In the genomic region with DNA sequence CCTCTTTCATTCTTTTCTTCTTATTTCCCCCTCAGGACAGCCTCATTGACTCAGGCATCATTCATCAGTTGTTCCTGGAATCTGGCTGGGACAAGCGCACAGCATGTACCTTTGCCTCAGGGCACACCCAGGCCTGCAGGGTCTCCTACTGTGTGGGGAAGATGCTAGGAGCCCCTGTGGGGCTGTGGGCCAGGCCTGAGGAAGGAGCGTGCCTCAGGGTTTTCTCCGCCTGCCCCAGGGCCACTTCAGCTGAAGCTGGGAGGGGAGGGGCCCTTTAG, we compare ENCODE assay signal across 19 cellular contexts. TPM values are rescaled to one million over a fixed set of nuclear protein-coding genes. Genes with fewer than 3 reads are reported as not detected.
DNase-seq lines count a peak whose midpoint lies in the region; ATAC-seq, FAIRE-seq and TF ChIP-seq lines count a peak whose summit lies in the region.
"Had no signal": no experiment of that assay in that cellular context is flagged by ENCODE, and none has a peak within 500 bp of the region (broad histone marks: within the 10 kb centered on the region; RNA-seq: fewer than 3 reads in every experiment).

No MANE protein-coding gene starts in this region.

- H3K9me2 ChIP-seq in GM23338 (ENCODE audit: insufficient read depth): no peaks in the 10 kb centered on the region

- POLR2A ChIA-PET in A549 (lab: Yijun Ruan, JAX): interaction anchor here (0.9 to 1.2 kb wide), 2 partner anchors 10 to 20 kb away, joined by 3 read pairs; a partner anchor contains a TSS

- no peaks in the 10 kb centered on the region for H3K79me1 ChIP-seq in mesendoderm (ENCODE audit: low read length)
- H3K79me1 ChIP-seq in H9 (ENCODE audit: insufficient read depth, low read depth, low read length, poor library complexity, severe bottlenecking): no peaks in the 10 kb centered on the region

- peaks cover 10% of the 10 kb centered on the region for H3K27me3 Mint-ChIP-seq in GM23338 (ENCODE audit: insufficient read depth, low read depth, poor library complexity)
- H3K27me3 Mint-ChIP-seq in activated T-helper 17 cell treated with anti-CD3 and anti-CD28 coated beads, Interleukin-2, amount 50 U/mL, for 72 hours: no peaks in the 10 kb centered on the region
- H3K27me3 Mint-ChIP-seq in H9 (ENCODE audit: low read depth): peaks cover 11% of the 10 kb centered on the region
- peaks cover 10% of the 10 kb centered on the region for H3K27me3 Mint-ChIP-seq in endodermal cell (ENCODE audit: insufficient read depth)

- H3K4ac ChIP-seq in mesendoderm (ENCODE audit: low read depth, low read length) (no peak overlapping the region), H9 (ENCODE audit: low read depth, low read length) (no peak overlapping the region)

- H3F3A ChIP-seq in GM23338 (replicated peaks; ENCODE audit: low read depth): no peaks in the 10 kb centered on the region

- no peak overlapping the region for H4K91ac ChIP-seq in H9 (ENCODE audit: insufficient read length, low read depth, low read length)

- no peak for TF ChIP-seq POLR2A in A549 (IDR thresholded peaks at IDR 0.05; ENCODE audit: low read length)

- H3K4me3 ChIP-seq in A549: no peak overlapping the region
- H3K4me3 ChIP-seq in GM23338: no peak overlapping the region
- no peak overlapping the region for H3K4me3 ChIP-seq in mesendoderm (ENCODE audit: low read length)
- no peak overlapping the region for H3K4me3 ChIP-seq in endodermal cell (ENCODE audit: low read length)
- H3K4me3 ChIP-seq: GM12878, hepatocyte had no signal

- H3K36me3 ChIP-seq in GM23338 (ENCODE audit: insufficient read depth): no peaks in the 10 kb centered on the region
- H3K36me3 ChIP-seq in mesendoderm (ENCODE audit: control insufficient read depth, insufficient read depth, low read length): no peaks in the 10 kb centered on the region
- peaks cover 11% of the 10 kb centered on the region for H3K36me3 ChIP-seq in endodermal cell (ENCODE audit: control insufficient read depth, insufficient read depth, low read length)

- H3K23me2 ChIP-seq in H9 (ENCODE audit: insufficient read length, low read depth, low read length, poor library complexity, severe bottlenecking): no peaks in the 10 kb centered on the region

- no peak overlapping the region for H3K4me3 Mint-ChIP-seq in GM23338
- H3K4me3 Mint-ChIP-seq in activated T-helper 17 cell treated with anti-CD3 and anti-CD28 coated beads, Interleukin-2, amount 50 U/mL, for 72 hours: no peak overlapping the region
- no peak overlapping the region for H3K4me3 Mint-ChIP-seq in H9
- no peak overlapping the region for H3K4me3 Mint-ChIP-seq in endodermal cell
- H3K4me3 Mint-ChIP-seq: activated CD8-positive, alpha-beta T cell treated with anti-CD3 and anti-CD28 coated beads, Interleukin-2, amount 10 ng/mL, durations not matched to agents 7 days and 5 days had no signal

- H3K4me1 Mint-ChIP-seq in GM23338 (peaks cover 5% of the 10 kb centered on the region; the same call in 2 of the 3 replicates), H9 (peaks cover 10 to 12% of the 10 kb centered on the region in 2 experiments; a peak in 3 of 4 replicates), endodermal cell (peaks cover 8% of the 10 kb centered on the region)
- H3K4me1 Mint-ChIP-seq in activated T-helper 17 cell treated with anti-CD3 and anti-CD28 coated beads, Interleukin-2, amount 50 U/mL, for 72 hours: peaks cover 5% of the 10 kb centered on the region

- H3K9ac ChIP-seq in mesendoderm (ENCODE audit: low read length) (no peak overlapping the region), H9 (ENCODE audit: extremely low read depth, insufficient read length, low read length) (no peak overlapping the region), endodermal cell (ENCODE audit: extremely low read depth, low read length, poor library complexity, severe bottlenecking) (no peak overlapping the region)

- no peak for FAIRE-seq in A549 (lab: Jason Lieb, UNC)
- FAIRE-seq: G401.6, GM12878, RCC 7860 had no signal

- H3K27ac Mint-ChIP-seq in GM23338 (no peak overlapping the region), H9 (peak overlapping the region in 1 of 3 experiments; percentile 23; a peak in 1 of 7 replicates), endodermal cell (no peak overlapping the region)
- H3K27ac Mint-ChIP-seq in activated T-helper 17 cell treated with anti-CD3 and anti-CD28 coated beads, Interleukin-2, amount 50 U/mL, for 72 hours: peak overlapping the region; percentile 60

- CTCF ChIA-PET in A549 (lab: Yijun Ruan, JAX): interaction anchor here (1.3 to 10.5 kb wide), 4 partner anchors 8 to 253 kb away, joined by 3 to 105 read pairs (median 7); a partner anchor contains a TSS

- ATAC-seq in A549 (no peak), GM23338 (peak; percentile 32)
- no peak for ATAC-seq in activated T-helper 17 cell treated with anti-CD3 and anti-CD28 coated beads, Interleukin-2, amount 50 U/mL, for 72 hours (replicated peaks)
- ATAC-seq: activated CD8-positive, alpha-beta T cell treated with anti-CD3 and anti-CD28 coated beads, Interleukin-2, amount 10 ng/mL, durations not matched to agents 7 days and 5 days; GM12878 had no signal

- DNase-seq in A549 (ENCODE audit: low read depth in 1 of 2, low spot score in 1 of 2): no peak
- no peak for DNase-seq in GM23338 (ENCODE audit: low spot score)
- DNase-seq in mesendoderm: peak; percentile 37
- no peak for DNase-seq in H9
- DNase-seq in stimulated activated CD4-positive, alpha-beta T cell treated with anti-CD3 and anti-CD28 coated beads, Interleukin-4, amount 100 ng/mL, for 24 hours: no peak
- DNase-seq in retina: no peak
- no peak for DNase-seq in endodermal cell
- DNase-seq: activated CD8-positive, alpha-beta T cell treated with anti-CD3 and anti-CD28 coated beads, Interleukin-2, amount 10 ng/mL, durations not matched to agents 7 days and 5 days; AML-193; central memory CD4-positive, alpha-beta T cell; effector CD8-positive, alpha-beta T cell; NCI-H2029 treated with DMSO at 0.1 percent for 48 hours; NCI-H524 treated with DMSO at 0.1 percent for 48 hours; nucleus accumbens had no signal

- TF ChIP-seq RAD21 in A549 (conservative IDR thresholded peaks at IDR 0.05 in 1 of 2, IDR thresholded peaks at IDR 0.05 in 1 of 2): no peak

- H3K4me2 ChIP-seq in A549 (no peak overlapping the region), GM23338 (no peak overlapping the region), mesendoderm (ENCODE audit: low read length) (no peak overlapping the region), H9 (ENCODE audit: insufficient read depth, insufficient read length, low read length) (no peak overlapping the region)
- H3K4me2 ChIP-seq: hepatocyte had no signal

- H3K56ac ChIP-seq in mesendoderm (ENCODE audit: low read length) (no peak overlapping the region), H9 (ENCODE audit: insufficient read length, low read depth, low read length) (no peak overlapping the region)

- no peak overlapping the region for H2BK12ac ChIP-seq in H9 (ENCODE audit: insufficient read length, low read depth, low read length)

- no peaks in the 10 kb centered on the region for H3K27me3 ChIP-seq in GM23338 (ENCODE audit: insufficient read depth)
- no peaks in the 10 kb centered on the region for H3K27me3 ChIP-seq in mesendoderm (ENCODE audit: insufficient read depth, low read length, poor library complexity)
- H3K27me3 ChIP-seq in H9 (ENCODE audit: insufficient read depth, low read length): no peaks in the 10 kb centered on the region; the same call in 1 of the 2 replicates
- H3K27me3 ChIP-seq in endodermal cell (ENCODE audit: control insufficient read depth, insufficient read depth, low read length, poor library complexity, severe bottlenecking): no peaks in the 10 kb centered on the region
- H3K27me3 ChIP-seq: hepatocyte had no signal

- H3K27ac ChIP-seq in A549 (peak overlapping the region; percentile 38 to 73; a peak in 2 of 6 replicates), GM23338 (ENCODE audit: low read depth) (no peak overlapping the region), mesendoderm (ENCODE audit: low read depth, low read length) (no peak overlapping the region), H9 (ENCODE audit: insufficient read length, low read depth, low read length) (no peak overlapping the region), endodermal cell (ENCODE audit: low read depth, low read length) (no peak overlapping the region)
- H3K27ac ChIP-seq: hepatocyte had no signal

- H3K18ac ChIP-seq in mesendoderm (ENCODE audit: low read length) (no peak overlapping the region), H9 (ENCODE audit: insufficient read length, low read depth, low read length) (no peak overlapping the region)

- H2BK5ac ChIP-seq in mesendoderm (ENCODE audit: low read length) (no peak overlapping the region), H9 (ENCODE audit: insufficient read length, low read length) (no peak overlapping the region)

- no peak overlapping the region for H2BK15ac ChIP-seq in mesendoderm (replicated peaks; ENCODE audit: low read depth)
- H2BK15ac ChIP-seq in H9 (ENCODE audit: low read depth, low read length): no peak overlapping the region; the same call in 1 of the 2 replicates

- no peak overlapping the region for H3K14ac ChIP-seq in H9 (ENCODE audit: insufficient read depth, low read length)

- H3K23ac ChIP-seq in mesendoderm (ENCODE audit: low read length) (no peak overlapping the region), H9 (ENCODE audit: insufficient read length, low read depth, low read length) (no peak overlapping the region)

- no peaks in the 10 kb centered on the region for H3K9me3 ChIP-seq in A549
- no peaks in the 10 kb centered on the region for H3K9me3 ChIP-seq in H9 (ENCODE audit: control insufficient read depth, low read depth, low read length)
- H3K9me3 ChIP-seq in endodermal cell (ENCODE audit: control insufficient read depth, low read length): no peaks in the 10 kb centered on the region

- H4K8ac ChIP-seq in mesendoderm (ENCODE audit: low read depth, low read length): no peak overlapping the region
- no peak overlapping the region for H4K8ac ChIP-seq in H9 (replicated peaks; ENCODE audit: insufficient read length, low read depth, low read length)

- H3T11ph ChIP-seq in H9 (ENCODE audit: low read length): no peak overlapping the region

- no peak for TF ChIP-seq EP300 in A549 (IDR thresholded peaks at IDR 0.05)

- H2AK5ac ChIP-seq in mesendoderm (ENCODE audit: low read length): no peak overlapping the region
- H2AK5ac ChIP-seq in H9 (ENCODE audit: insufficient read length, low read length): no peak overlapping the region

- WGBS in A549 (ENCODE audit: missing lambda C conversion rate): 100% methylated on average over 3 of the region's 3 CpGs
- no CpG with 5 or more reads among the region's 3 CpGs for WGBS in mesendoderm (ENCODE audit: extremely low coverage, insufficient coverage, low lambda C conversion rate)
- WGBS in H9 (ENCODE audit: extremely low coverage, insufficient read length, low lambda C conversion rate): no CpG with 5 or more reads among the region's 3 CpGs
- 85 to 100% methylated on average over 1 to 3 of the region's 3 CpGs for WGBS in endodermal cell (ENCODE audit: insufficient coverage in 1 of 2, insufficient read length in 1 of 2), 2 experiments

- TF ChIP-seq CTCF in A549 (IDR thresholded peaks at IDR 0.05): no peak
- TF ChIP-seq CTCF in GM23338 (conservative IDR thresholded peaks at IDR 0.05; ENCODE audit: low read depth in 2 of 2): no peak
- TF ChIP-seq CTCF in H9 (conservative IDR thresholded peaks at IDR 0.05): no peak
- no peak for TF ChIP-seq CTCF in endodermal cell (conservative IDR thresholded peaks at IDR 0.05)

- no peaks in the 10 kb centered on the region; the same call in 1 of the 2 replicates for H4K20me1 ChIP-seq in GM23338 (replicated peaks; ENCODE audit: insufficient read depth)
- H4K20me1 ChIP-seq in H9 (ENCODE audit: control insufficient read depth, insufficient read depth, insufficient read length): no peaks in the 10 kb centered on the region

- H3K4me1 ChIP-seq in A549 (peaks cover 20% of the 10 kb centered on the region), GM23338 (ENCODE audit: insufficient read depth) (no peaks in the 10 kb centered on the region), mesendoderm (ENCODE audit: control insufficient read depth, low read depth, low read length) (no peaks in the 10 kb centered on the region), H9 (ENCODE audit: insufficient read depth, low read length) (no peaks in the 10 kb centered on the region), endodermal cell (ENCODE audit: control insufficient read depth, insufficient read depth, low read length) (peaks cover 5% of the 10 kb centered on the region)

- no peaks in the 10 kb centered on the region for H3K79me2 ChIP-seq in GM23338 (replicated peaks; ENCODE audit: insufficient read depth)
- H3K79me2 ChIP-seq in mesendoderm (ENCODE audit: control insufficient read depth, insufficient read depth, low read length): no peaks in the 10 kb centered on the region
- H3K79me2 ChIP-seq in H9 (ENCODE audit: insufficient read depth, low read length): no peaks in the 10 kb centered on the region
- H3K79me2 ChIP-seq: hepatocyte had no signal

- H3K36me3 Mint-ChIP-seq in GM23338 (ENCODE audit: low read depth): no peaks in the 10 kb centered on the region
- H3K36me3 Mint-ChIP-seq in activated T-helper 17 cell treated with anti-CD3 and anti-CD28 coated beads, Interleukin-2, amount 50 U/mL, for 72 hours (ENCODE audit: low read depth): peaks cover 9% of the 10 kb centered on the region
- H3K36me3 Mint-ChIP-seq in H9 (ENCODE audit: insufficient read depth in 1 of 3, low read depth in 3 of 3): peaks cover 0 to 12% (median 0%) of the 10 kb centered on the region in 3 experiments; a peak in 2 of 7 replicates
- H3K36me3 Mint-ChIP-seq in endodermal cell (ENCODE audit: low read depth): peaks cover 4% of the 10 kb centered on the region

- H2BK120ac ChIP-seq in mesendoderm (ENCODE audit: low read depth, low read length): no peak overlapping the region
- H2BK120ac ChIP-seq in H9 (ENCODE audit: low read depth, low read length, poor library complexity, severe bottlenecking): no peak overlapping the region

- H4K5ac ChIP-seq in mesendoderm (ENCODE audit: low read length) (no peak overlapping the region), H9 (ENCODE audit: insufficient read length, low read depth, low read length) (no peak overlapping the region)

- H2AFZ ChIP-seq in GM23338 (no peak overlapping the region), H9 (ENCODE audit: low read length) (no peak overlapping the region)
- H2AFZ ChIP-seq: hepatocyte had no signal

- H3K9me3 Mint-ChIP-seq in GM23338: no peaks in the 10 kb centered on the region
- H3K9me3 Mint-ChIP-seq in activated T-helper 17 cell treated with anti-CD3 and anti-CD28 coated beads, Interleukin-2, amount 50 U/mL, for 72 hours: no peaks in the 10 kb centered on the region
- no peaks in the 10 kb centered on the region for H3K9me3 Mint-ChIP-seq in H9
- no peaks in the 10 kb centered on the region for H3K9me3 Mint-ChIP-seq in endodermal cell

- no peak overlapping the region for H2BK20ac ChIP-seq in H9 (ENCODE audit: low read depth, low read length, poor library complexity, severe bottlenecking)

RNA-seq across cellular contexts. Expression of a gene that starts 7.8 kb away (rescaled TPM):
- polyA plus RNA-seq in A549 (2011; rRNA removed) (0.62 and 1.0 TPM in 2 replicates), A549 (2017; fragmentation: RNase III; extraction: RNeasy Plus Mini Kit Qiagen cat#74134 plus additional on column Dnase treatment) (1.3 to 1.5 TPM (median 1.4 TPM) in 3 replicates), GM23338 (2016; fragmentation: Nextera tagmentation; extraction: Ambion mirVana) (4.5 and 4.7 TPM in 2 replicates)
- 2.0 and 2.1 TPM in 2 replicates for polyA plus RNA-seq in A549 (2012; cell fraction: cytosol; rRNA removed)
- polyA plus RNA-seq in A549 (2012; cell fraction: nucleus; rRNA removed): 13.0 and 15.7 TPM in 2 replicates
- 0.78 and 1.2 TPM in 2 replicates for polyA minus RNA-seq in A549 (2011; rRNA and poly(A)+ RNA removed)
- 16.2 and 18.3 TPM in 2 replicates for total RNA-seq in GM23338 (2014; rRNA removed; shearing (Covaris generic))
- total RNA-seq in activated T-helper 17 cell treated with anti-CD3 and anti-CD28 coated beads, Interleukin-2, amount 50 U/mL, for 72 hours: 1 to 10 TPM; 6.6 to 7.1 TPM
- 2.1 TPM for polyA plus RNA-seq in mesendoderm (2013, experiment 1 of 2)
- polyA plus RNA-seq in mesendoderm (2013, experiment 2 of 2): 2.1 TPM
- total RNA-seq in H9 (2021) (8.6 and 9.1 TPM in 2 replicates), endodermal cell (1 to 10 TPM; 5.6 to 6.4 TPM)
- polyA plus RNA-seq in endodermal cell (2013, experiment 1 of 2): 2.5 TPM
- 2.4 TPM for polyA plus RNA-seq in endodermal cell (2013, experiment 2 of 2)

RNA-seq across cellular contexts. Expression of a gene that starts 14.8 kb away (rescaled TPM):
- 65.1 and 71.8 TPM in 2 replicates for polyA plus RNA-seq in A549 (2011; rRNA removed)
- 128 and 154 TPM in 2 replicates for polyA plus RNA-seq in A549 (2012; cell fraction: cytosol; rRNA removed)
- polyA plus RNA-seq in A549 (2012; cell fraction: nucleus; rRNA removed): 347 and 361 TPM in 2 replicates
- polyA plus RNA-seq in A549 (2017; fragmentation: RNase III; extraction: RNeasy Plus Mini Kit Qiagen cat#74134 plus additional on column Dnase treatment): 66.0 to 69.6 TPM (median 66.6 TPM) in 3 replicates
- 106 and 115 TPM in 2 replicates for polyA minus RNA-seq in A549 (2011; rRNA and poly(A)+ RNA removed)
- 135 and 168 TPM in 2 replicates for total RNA-seq in GM23338 (2014; rRNA removed; shearing (Covaris generic))
- polyA plus RNA-seq in GM23338 (2016; fragmentation: Nextera tagmentation; extraction: Ambion mirVana): 67.0 and 67.2 TPM in 2 replicates
- total RNA-seq in activated T-helper 17 cell treated with anti-CD3 and anti-CD28 coated beads, Interleukin-2, amount 50 U/mL, for 72 hours: 100 to 1,000 TPM in 1 of 2 donors, 10 to 100 TPM in 1; 90.0 to 141 TPM
- 55.3 TPM for polyA plus RNA-seq in mesendoderm (2013, experiment 1 of 2)
- 56.0 TPM for polyA plus RNA-seq in mesendoderm (2013, experiment 2 of 2)
- 109 and 116 TPM in 2 replicates for total RNA-seq in H9 (2021)
- 10 to 100 TPM; 71.8 to 72.8 TPM for total RNA-seq in endodermal cell
- 70.8 TPM for polyA plus RNA-seq in endodermal cell (2013, experiment 1 of 2)
- 65.3 TPM for polyA plus RNA-seq in endodermal cell (2013, experiment 2 of 2)

RNA-seq across cellular contexts. Expression of a gene that starts 16.8 kb away (rescaled TPM):
- polyA plus RNA-seq in A549 (2011; rRNA removed) (0.06 TPM in 1 of 2 replicates, not detected in the other), A549 (2017; fragmentation: RNase III; extraction: RNeasy Plus Mini Kit Qiagen cat#74134 plus additional on column Dnase treatment) (not detected in 3 replicates), GM23338 (2016; fragmentation: Nextera tagmentation; extraction: Ambion mirVana) (0.92 and 1.1 TPM in 2 replicates)
- 0.12 and 0.15 TPM in 2 replicates for polyA plus RNA-seq in A549 (2012; cell fraction: cytosol; rRNA removed)
- 0.09 and 0.24 TPM in 2 replicates for polyA plus RNA-seq in A549 (2012; cell fraction: nucleus; rRNA removed)
- polyA minus RNA-seq in A549 (2011; rRNA and poly(A)+ RNA removed): not detected in 2 replicates
- 1.6 and 2.3 TPM in 2 replicates for total RNA-seq in GM23338 (2014; rRNA removed; shearing (Covaris generic))
- total RNA-seq in activated T-helper 17 cell treated with anti-CD3 and anti-CD28 coated beads, Interleukin-2, amount 50 U/mL, for 72 hours: 1 to 10 TPM in 1 of 2 donors, under 1 TPM in 1; 0.37 to 1.5 TPM
- 0.95 TPM for polyA plus RNA-seq in mesendoderm (2013, experiment 1 of 2)
- 0.94 TPM for polyA plus RNA-seq in mesendoderm (2013, experiment 2 of 2)
- total RNA-seq in H9 (2021) (3.1 and 3.3 TPM in 2 replicates), endodermal cell (1 to 10 TPM in 1 of 2 donors, under 1 TPM in 1; 0.97 to 1.8 TPM)
- polyA plus RNA-seq in endodermal cell (2013, experiment 1 of 2): 1.2 TPM
- polyA plus RNA-seq in endodermal cell (2013, experiment 2 of 2): 0.50 TPM
- total RNA-seq: activated CD8-positive, alpha-beta T cell treated with anti-CD3 and anti-CD28 coated beads, Interleukin-2, amount 10 ng/mL, durations not matched to agents 7 days and 5 days; GM12878 had no signal

RNA-seq across cellular contexts. Expression of a gene that starts 20.2 kb away (rescaled TPM):
- polyA plus RNA-seq in A549 (2011; rRNA removed): 70.2 and 73.5 TPM in 2 replicates
- 117 and 121 TPM in 2 replicates for polyA plus RNA-seq in A549 (2012; cell fraction: cytosol; rRNA removed)
- 96.8 and 125 TPM in 2 replicates for polyA plus RNA-seq in A549 (2012; cell fraction: nucleus; rRNA removed)
- 103 to 114 TPM (median 114 TPM) in 3 replicates for polyA plus RNA-seq in A549 (2017; fragmentation: RNase III; extraction: RNeasy Plus Mini Kit Qiagen cat#74134 plus additional on column Dnase treatment)
- polyA minus RNA-seq in A549 (2011; rRNA and poly(A)+ RNA removed): 61.1 and 70.3 TPM in 2 replicates
- 18.4 and 23.2 TPM in 2 replicates for total RNA-seq in GM23338 (2014; rRNA removed; shearing (Covaris generic))
- 82.3 and 89.7 TPM in 2 replicates for polyA plus RNA-seq in GM23338 (2016; fragmentation: Nextera tagmentation; extraction: Ambion mirVana)
- total RNA-seq in activated T-helper 17 cell treated with anti-CD3 and anti-CD28 coated beads, Interleukin-2, amount 50 U/mL, for 72 hours: 10 to 100 TPM; 31.7 to 39.5 TPM
- polyA plus RNA-seq in mesendoderm (2013, experiment 1 of 2): 37.1 TPM
- polyA plus RNA-seq in mesendoderm (2013, experiment 2 of 2): 34.1 TPM
- total RNA-seq in H9 (2021): 42.6 and 43.3 TPM in 2 replicates
- total RNA-seq in endodermal cell: 10 to 100 TPM; 43.1 to 46.4 TPM
- polyA plus RNA-seq in endodermal cell (2013, experiment 1 of 2): 40.4 TPM
- 36.2 TPM for polyA plus RNA-seq in endodermal cell (2013, experiment 2 of 2)

RNA-seq across cellular contexts. Expression of a gene that starts 23.0 kb away (rescaled TPM):
- polyA plus RNA-seq in A549 (2011; rRNA removed) (7.2 and 7.5 TPM in 2 replicates), A549 (2017; fragmentation: RNase III; extraction: RNeasy Plus Mini Kit Qiagen cat#74134 plus additional on column Dnase treatment) (16.1 to 23.5 TPM (median 20.8 TPM) in 3 replicates), GM23338 (2016; fragmentation: Nextera tagmentation; extraction: Ambion mirVana) (9.5 and 13.3 TPM in 2 replicates)
- 14.3 and 20.0 TPM in 2 replicates for polyA plus RNA-seq in A549 (2012; cell fraction: cytosol; rRNA removed)
- 109 and 134 TPM in 2 replicates for polyA plus RNA-seq in A549 (2012; cell fraction: nucleus; rRNA removed)
- 10.8 and 13.6 TPM in 2 replicates for polyA minus RNA-seq in A549 (2011; rRNA and poly(A)+ RNA removed)
- total RNA-seq in GM23338 (2014; rRNA removed; shearing (Covaris generic)): 22.7 and 23.1 TPM in 2 replicates
- total RNA-seq in activated T-helper 17 cell treated with anti-CD3 and anti-CD28 coated beads, Interleukin-2, amount 50 U/mL, for 72 hours: 100 to 1,000 TPM in 1 of 2 donors, 10 to 100 TPM in 1; 47.0 to 118 TPM
- polyA plus RNA-seq in mesendoderm (2013, experiment 1 of 2): 9.7 TPM
- polyA plus RNA-seq in mesendoderm (2013, experiment 2 of 2): 8.2 TPM
- total RNA-seq in H9 (2021) (42.1 and 51.2 TPM in 2 replicates), endodermal cell (10 to 100 TPM; 50.2 to 63.8 TPM)
- polyA plus RNA-seq in endodermal cell (2013, experiment 1 of 2): 79.8 TPM
- 64.2 TPM for polyA plus RNA-seq in endodermal cell (2013, experiment 2 of 2)

Comparison
In these comparisons a context has a peak if more than half of its experiments do, and no peak if none do; other contexts are left out.
1. H3K27ac ChIP-seq: peak in A549 (2 of 2); none in GM23338 (single experiment), mesendoderm (single experiment), H9 (single experiment) and endodermal cell (single experiment).